8 cellular contexts compared by ENCODE assay signal in the genomic region with DNA sequence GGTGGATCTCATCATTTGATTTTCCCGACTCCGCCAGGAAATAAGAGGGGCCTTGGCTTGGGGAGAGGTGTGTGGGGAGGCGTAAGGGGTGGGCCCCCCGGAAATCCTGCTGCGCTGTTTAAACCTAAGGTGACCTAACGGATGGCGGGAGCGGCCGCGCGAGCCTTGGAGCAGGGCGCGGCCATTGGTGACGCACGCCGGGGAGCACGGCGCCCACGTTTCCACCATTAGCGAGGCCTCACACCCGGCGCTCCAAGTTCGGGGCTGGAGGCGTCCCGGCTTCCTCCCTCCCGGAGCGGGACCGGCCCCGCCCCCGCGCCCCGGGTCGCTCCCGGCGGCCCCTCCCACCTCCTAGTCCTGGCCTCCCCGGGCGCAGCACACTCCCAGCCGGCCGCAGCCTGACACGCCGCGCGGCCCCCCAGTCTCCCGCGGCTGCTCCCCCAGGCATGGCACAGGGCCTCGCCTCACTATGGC. TPM values are rescaled to one million over a fixed set of nuclear protein-coding genes. Genes with fewer than 3 reads are reported as not detected.
A peak's percentile ranks its signal among the peaks of the same experiment; 100 is the strongest.
DNase-seq lines count a peak whose midpoint lies in the region; ATAC-seq and TF ChIP-seq lines count a peak whose summit lies in the region.

SMS (plus strand) TSS at position 354 of the 474 bp plus-strand sequence; CDS start at position 470, 116 bp downstream.

- H3K4me3 ChIP-seq in HUES64 (ENCODE audit: low read length) (peak within 1 kb of the TSS; percentile 74), fibroblast of pulmonary artery (replicated peaks; ENCODE audit: low read depth, low read length) (peak within 1 kb of the TSS; percentile 63), subcutaneous abdominal adipose tissue (ENCODE audit: low read depth in 1 of 5, low read length in 5 of 5) (peak within 1 kb of the TSS; percentile 48 to 66 (median 54))

- H3K9me3 ChIP-seq in HUES64 (ENCODE audit: insufficient read depth, low read depth, low read length) (no peaks in the 10 kb centered on the region), subcutaneous abdominal adipose tissue (ENCODE audit: control insufficient read depth in 5 of 5, low read length in 5 of 5) (no peaks in the 10 kb centered on the region)

- intact Hi-C loops in Calu3 (cut with micrococcal nuclease; ENCODE audit: unreplicated experiment): loop anchor here (5.0 kb wide), 1 partner anchor 143 kb away; no protein-coding TSS in a partner anchor
- intact Hi-C loops in activated T-helper 2 cell treated with anti-CD3 and anti-CD28 coated beads, Interferon-gamma antibody, Interleukin-2, Interleukin-4, amounts not matched to agents 10 μg/mL and 5 μg/mL and 100 μg/mL, durations not matched to agents 14 hours and 24 hours and 36 hours (cut with micrococcal nuclease): loop anchor here (1.0 to 10.0 kb wide), 5 partner anchors 8 to 1416 kb away; partner anchors contain the start of gene MBTPS2

- H3K27ac ChIP-seq in HUES64 (ENCODE audit: low read depth, low read length) (peak within 1 kb of the TSS; percentile 68), subcutaneous abdominal adipose tissue (ENCODE audit: low read depth, low read length) (peak within 1 kb of the TSS; percentile 69)

- ATAC-seq in GM21423 (IDR thresholded peaks at IDR 0.05; ENCODE audit: unreplicated experiment): peak; percentile 65

- TF ChIP-seq CTCF in Calu3 (IDR thresholded peaks at IDR 0.05; ENCODE audit: unreplicated experiment): no peak
- no peak for TF ChIP-seq CTCF in fibroblast of pulmonary artery (IDR thresholded peaks at IDR 0.05; ENCODE audit: low read length, missing control alignments)
- no peak for TF ChIP-seq CTCF in nephron (IDR thresholded peaks at IDR 0.05; ENCODE audit: unreplicated experiment in 3 of 3)

- peak within 1 kb of the TSS; percentile 70 for H3K4me3 Mint-ChIP-seq in Calu3 (ENCODE audit: low read depth, unreplicated experiment)
- peak within 1 kb of the TSS; percentile 87 for H3K4me3 Mint-ChIP-seq in activated T-helper 2 cell treated with anti-CD3 and anti-CD28 coated beads, Interferon-gamma antibody, Interleukin-2, Interleukin-4, amounts not matched to agents 10 μg/mL and 5 μg/mL and 100 μg/mL, durations not matched to agents 14 hours and 24 hours and 36 hours (ENCODE audit: low read depth)
- peak within 1 kb of the TSS; percentile 92 to 98 (median 98) for H3K4me3 Mint-ChIP-seq in nephron

- no peaks in the 10 kb centered on the region for H3K27me3 Mint-ChIP-seq in Calu3 (ENCODE audit: unreplicated experiment)
- no peaks in the 10 kb centered on the region for H3K27me3 Mint-ChIP-seq in activated T-helper 2 cell treated with anti-CD3 and anti-CD28 coated beads, Interferon-gamma antibody, Interleukin-2, Interleukin-4, amounts not matched to agents 10 μg/mL and 5 μg/mL and 100 μg/mL, durations not matched to agents 14 hours and 24 hours and 36 hours (ENCODE audit: low read depth)
- no peaks in the 10 kb centered on the region for H3K27me3 Mint-ChIP-seq in nephron (ENCODE audit: low read depth)

- CTCF ChIA-PET in Calu3 (lab: Charles Lee): no interaction called here

- no TSS peak for BruUV-seq in Calu3 (replicated peaks; lab: Mats Ljungman, UMichigan)

- WGBS in HUES64: under 1% methylated on average over 46 of the region's 46 CpGs

- H3K4me1 ChIP-seq in HUES64 (ENCODE audit: insufficient read depth, low read length) (peaks cover 22% of the 10 kb centered on the region), subcutaneous abdominal adipose tissue (ENCODE audit: control insufficient read depth in 5 of 5, insufficient read depth in 5 of 5, low read length in 5 of 5) (peaks cover 0 to 4% (median 0%) of the 10 kb centered on the region in 5 donors)

- H3K4me1 Mint-ChIP-seq in Calu3 (ENCODE audit: low read depth, unreplicated experiment) (peaks cover 33% of the 10 kb centered on the region), nephron (peaks cover 39% of the 10 kb centered on the region)
- H3K4me1 Mint-ChIP-seq in activated T-helper 2 cell treated with anti-CD3 and anti-CD28 coated beads, Interferon-gamma antibody, Interleukin-2, Interleukin-4, amounts not matched to agents 10 μg/mL and 5 μg/mL and 100 μg/mL, durations not matched to agents 14 hours and 24 hours and 36 hours (ENCODE audit: low read depth): peaks cover 31% of the 10 kb centered on the region

- H3K27ac Mint-ChIP-seq in Calu3 (ENCODE audit: unreplicated experiment): peak within 1 kb of the TSS; percentile 90
- H3K27ac Mint-ChIP-seq in activated T-helper 2 cell treated with anti-CD3 and anti-CD28 coated beads, Interferon-gamma antibody, Interleukin-2, Interleukin-4, amounts not matched to agents 10 μg/mL and 5 μg/mL and 100 μg/mL, durations not matched to agents 14 hours and 24 hours and 36 hours: peak within 1 kb of the TSS; percentile 93
- H3K27ac Mint-ChIP-seq in nephron: peak within 1 kb of the TSS; percentile 96 to 97 (median 97)

- H3K36me3 Mint-ChIP-seq in Calu3 (ENCODE audit: insufficient read depth, unreplicated experiment): peaks cover 43% of the 10 kb centered on the region
- H3K36me3 Mint-ChIP-seq in activated T-helper 2 cell treated with anti-CD3 and anti-CD28 coated beads, Interferon-gamma antibody, Interleukin-2, Interleukin-4, amounts not matched to agents 10 μg/mL and 5 μg/mL and 100 μg/mL, durations not matched to agents 14 hours and 24 hours and 36 hours (ENCODE audit: low read depth): peaks cover 23% of the 10 kb centered on the region
- peaks cover 11% of the 10 kb centered on the region for H3K36me3 Mint-ChIP-seq in nephron (ENCODE audit: low read depth)

- no peaks in the 10 kb centered on the region; the same call in 1 of the 2 replicates for H3K36me3 ChIP-seq in HUES64 (ENCODE audit: insufficient read depth, low read length)
- no peaks in the 10 kb centered on the region for H3K36me3 ChIP-seq in subcutaneous abdominal adipose tissue (ENCODE audit: control insufficient read depth in 5 of 5, insufficient read depth in 5 of 5, low read length in 5 of 5)

- H3K27me3 ChIP-seq in HUES64 (ENCODE audit: insufficient read depth, low read length) (no peaks in the 10 kb centered on the region), subcutaneous abdominal adipose tissue (ENCODE audit: control insufficient read depth in 5 of 5, insufficient read depth in 4 of 5, low read length in 5 of 5) (peaks cover 0 to 5% (median 2%) of the 10 kb centered on the region in 5 donors)

- DNase-seq in Calu3: peak; percentile 79
- DNase-seq in RKO (ENCODE audit: low spot score): peak; percentile 82
- peak; percentile 24 for DNase-seq in activated T-helper 2 cell treated with anti-CD3 and anti-CD28 coated beads, Interferon-gamma antibody, Interleukin-2, Interleukin-4, amounts not matched to agents 10 μg/mL and 5 μg/mL and 100 μg/mL, durations not matched to agents 14 hours and 24 hours and 36 hours (ENCODE audit: low spot score)
- DNase-seq in fibroblast of pulmonary artery (ENCODE audit: low read depth): peak; percentile 66

- H3K9ac ChIP-seq in HUES64 (ENCODE audit: low read depth, low read length): peak within 1 kb of the TSS; percentile 82
- H3K9ac ChIP-seq in subcutaneous abdominal adipose tissue (ENCODE audit: low read length in 5 of 5): peak within 1 kb of the TSS in 3 of 5 donors; percentile 38 to 72 (median 55)

- H3K9me3 Mint-ChIP-seq in Calu3 (ENCODE audit: low read depth, unreplicated experiment) (no peaks in the 10 kb centered on the region), nephron (no peaks in the 10 kb centered on the region)
- H3K9me3 Mint-ChIP-seq in activated T-helper 2 cell treated with anti-CD3 and anti-CD28 coated beads, Interferon-gamma antibody, Interleukin-2, Interleukin-4, amounts not matched to agents 10 μg/mL and 5 μg/mL and 100 μg/mL, durations not matched to agents 14 hours and 24 hours and 36 hours: no peaks in the 10 kb centered on the region

RNA-seq across cellular contexts. Expression of gene SMS, which starts in this region (rescaled TPM):
- total RNA-seq in Calu3 (2022): 215 and 225 TPM in 2 replicates
- polyA plus RNA-seq in HUES64 (2013, experiment 1 of 2): 146 TPM
- 141 TPM for polyA plus RNA-seq in HUES64 (2013, experiment 2 of 2)
- total RNA-seq in activated T-helper 2 cell treated with anti-CD3 and anti-CD28 coated beads, Interferon-gamma antibody, Interleukin-2, Interleukin-4, amounts not matched to agents 10 μg/mL and 5 μg/mL and 100 μg/mL, durations not matched to agents 14 hours and 24 hours and 36 hours: 143 TPM in 2 replicates

Comparison
In these comparisons a context has a peak if more than half of its experiments do, and no peak if none do; other contexts are left out.
1. Peak in every context shown above with its lines: DNase-seq, ATAC-seq, H3K4me3 ChIP-seq and H3K27ac ChIP-seq.
2. DNase-seq: peak in every context shown above with its lines; median percentile 82 in RKO; 79 in Calu3; 66 in fibroblast of pulmonary artery; 24 in activated T-helper 2 cell treated with anti-CD3 and anti-CD28 coated beads, Interferon-gamma antibody, Interleukin-2, Interleukin-4, amounts not matched to agents 10 μg/mL and 5 μg/mL and 100 μg/mL, durations not matched to agents 14 hours and 24 hours and 36 hours.